In the genomic region with DNA sequence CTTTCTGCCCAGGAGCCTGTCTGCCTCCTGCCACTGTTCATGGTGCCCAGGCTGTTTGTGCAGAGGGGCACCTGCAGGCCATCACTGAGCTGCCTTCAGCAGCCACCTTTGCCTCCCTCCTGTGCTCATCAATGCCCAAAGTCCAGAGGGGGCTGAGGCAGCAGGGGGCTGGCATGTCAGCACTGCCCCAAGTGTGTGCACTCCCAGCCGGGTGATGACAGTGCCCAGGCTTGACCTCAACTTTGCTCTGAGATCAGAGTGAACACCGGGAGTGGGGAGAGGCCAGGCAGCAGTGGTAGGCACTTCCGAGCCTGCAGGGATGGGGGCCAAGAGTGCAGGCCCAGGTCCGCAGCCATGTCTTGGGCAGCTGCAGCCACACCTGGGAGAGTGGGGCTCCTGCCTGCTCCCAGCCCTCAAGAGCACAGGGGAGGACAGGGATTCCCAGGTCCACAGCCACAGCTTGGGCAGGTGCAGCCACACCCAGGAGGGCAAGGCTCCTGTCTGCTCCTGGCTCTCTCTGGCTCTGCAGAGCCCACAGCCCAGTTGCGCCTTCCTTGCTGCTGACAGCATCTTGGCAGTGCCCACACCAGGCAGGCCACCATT, we compare ENCODE assay signal across 24 cellular contexts. TPM values are rescaled to one million over a fixed set of nuclear protein-coding genes. Genes with fewer than 3 reads are reported as not detected.
"Had no signal": no experiment of that assay in that cellular context is flagged by ENCODE, and none has a peak within 500 bp of the region (broad histone marks: within the 10 kb centered on the region; RNA-seq: fewer than 3 reads in every experiment).

No MANE protein-coding gene starts in this region.

- H3K4me1 ChIP-seq: SJCRH30 had no signal

- H3K4me3 ChIP-seq: MG63, SJCRH30 had no signal

- DNase-seq: KBM-7, MG63, NCI-H1092, NCI-H1105 treated with DMSO at 0.1 percent for 48 hours, NCI-H1417 treated with DMSO at 0.1 percent for 48 hours, NCI-H146, NCI-H1694 treated with DMSO at 0.1 percent for 48 hours, NCI-H1930, NCI-H2081 treated with DMSO at 0.1 percent for 48 hours, NCI-H2171, NCI-H226, NCI-H446, NCI-H510A, NCI-H524 treated with DMSO at 0.1 percent for 48 hours, NCI-H69, NCI-H774, SHP77 treated with DMSO at 0.1 percent for 48 hours, SJCRH30 had no signal

- ATAC-seq: Panc1, Right ventricle myocardium inferior, SK-N-SH treated with all-trans-retinoic acid at 6 μM for 48 hours had no signal

- H3K36me3 ChIP-seq: MG63, SJCRH30 had no signal

- H3K27me3 ChIP-seq: MG63 had no signal

- H3K9me3 ChIP-seq: MG63, SJCRH30 had no signal

- FAIRE-seq: HTR-8/SVneo had no signal

- H3K27ac ChIP-seq: HL-60, RWPE1, SJCRH30 had no signal

RNA-seq across cellular contexts. Expression of a gene that starts 15.2 kb away (rescaled TPM):
- total RNA-seq: Right ventricle myocardium inferior, SJCRH30 had no signal

RNA-seq across cellular contexts. Expression of a gene that starts 27.1 kb away (rescaled TPM):
- total RNA-seq: SJCRH30 had no signal

RNA-seq across cellular contexts. Expression of a gene that starts 44.7 kb away (rescaled TPM):
- total RNA-seq: SJCRH30 had no signal

RNA-seq across cellular contexts. Expression of a gene that starts 48.7 kb away (rescaled TPM):
- total RNA-seq: Right ventricle myocardium inferior, SJCRH30 had no signal
